Comparison of ENCODE assay signal across 9 cellular contexts in genomic region chrX:129653985-129654651, GRCh38. TPM values are rescaled to one million over a fixed set of nuclear protein-coding genes. Genes with fewer than 3 reads are reported as not detected.
A peak's percentile ranks its signal among the peaks of the same experiment; 100 is the strongest.
DNase-seq lines count a peak whose midpoint lies in the region; ATAC-seq and TF ChIP-seq lines count a peak whose summit lies in the region.
"Had no signal": no experiment of that assay in that cellular context is flagged by ENCODE, and none has a peak within 500 bp of the region (broad histone marks: within the 10 kb centered on the region; RNA-seq: fewer than 3 reads in every experiment).

No MANE protein-coding gene starts in this region.

- H3K4me1 Mint-ChIP-seq in T-cell: peaks cover 8 to 11% (median 9%) of the 10 kb centered on the region in 3 donors

- H3K27me3 ChIP-seq in esophagus (ENCODE audit: control insufficient read depth in 1 of 2, insufficient read depth in 2 of 2, low read length in 2 of 2): no peaks in the 10 kb centered on the region
- H3K27me3 ChIP-seq in neural cell (ENCODE audit: insufficient read depth, low read depth, low read length): no peaks in the 10 kb centered on the region
- H3K27me3 ChIP-seq: adrenal gland had no signal

- TF ChIP-seq CTCF in neural cell (IDR thresholded peaks at IDR 0.05; ENCODE audit: poor library complexity, severe bottlenecking): no peak

- no peaks in the 10 kb centered on the region for H3K9me3 Mint-ChIP-seq in T-cell

- ATAC-seq in HG02623 (IDR thresholded peaks at IDR 0.05; ENCODE audit: unreplicated experiment) (peak; percentile 44), T-cell (replicated peaks in 1 of 4) (peak; percentile 68 to 72 (median 69)), HG03097 (IDR thresholded peaks at IDR 0.05; ENCODE audit: low FRiP score, unreplicated experiment) (no peak)

- peaks cover 15 to 39% of the 10 kb centered on the region in 2 donors for H3K27me3 Mint-ChIP-seq in T-cell

- H3K36me3 Mint-ChIP-seq in T-cell: no peaks in the 10 kb centered on the region

- peak overlapping the region; percentile 57 to 77 (median 63) for H3K4me3 Mint-ChIP-seq in T-cell

- POLR2A ChIA-PET in T-cell (lab: Charles Lee): no interaction called here

- no peaks in the 10 kb centered on the region for H3K9me2 ChIP-seq in neural cell (ENCODE audit: insufficient read depth, low read length)

- no peaks in the 10 kb centered on the region for H3K36me3 ChIP-seq in esophagus (ENCODE audit: control insufficient read depth in 2 of 2, insufficient read depth in 2 of 2, low read length in 1 of 2)
- H3K36me3 ChIP-seq in neural cell (ENCODE audit: insufficient read depth, low read length): no peaks in the 10 kb centered on the region
- H3K36me3 ChIP-seq: adrenal gland had no signal

- peaks cover 3 to 7% of the 10 kb centered on the region in 2 donors for H3K4me1 ChIP-seq in esophagus (ENCODE audit: control insufficient read depth in 2 of 2, insufficient read depth in 2 of 2, low read length in 1 of 2)

- H3K27ac Mint-ChIP-seq in T-cell: no peak overlapping the region

- TF ChIP-seq RAD21 in neural cell (conservative IDR thresholded peaks at IDR 0.05): no peak

- H3K4me3 ChIP-seq in esophagus (ENCODE audit: low read depth in 1 of 2, low read length in 2 of 2) (peak overlapping the region; percentile 20 to 37), neural cell (ENCODE audit: low read length) (peak overlapping the region; percentile 70)

- peak; percentile 11 for DNase-seq in NCI-H1436 (lab: John Stamatoyannopoulos, UW)
- no peak for DNase-seq in NCI-H1436 treated with DMSO at 0.1 percent for 48 hours (lab: John Stamatoyannopoulos, UW)
- DNase-seq in T-cell: peak in 4 of 34 experiments; percentile 8 to 18 (median 9)
- DNase-seq in CD1c-positive myeloid dendritic cell (ENCODE audit: extremely low spot score): no peak

- no peaks in the 10 kb centered on the region for H4K20me1 ChIP-seq in neural cell (ENCODE audit: insufficient read depth)

- no peaks in the 10 kb centered on the region for H3K9me3 ChIP-seq in esophagus (ENCODE audit: control insufficient read depth in 2 of 2, insufficient read depth in 1 of 2, low read depth in 1 of 2, low read length in 1 of 2)
- H3K9me3 ChIP-seq in neural cell (ENCODE audit: low read length): no peaks in the 10 kb centered on the region
- H3K9me3 ChIP-seq: adrenal gland had no signal

- H2AFZ ChIP-seq in neural cell (ENCODE audit: low read depth, low read length): no peak overlapping the region

- H3K27ac ChIP-seq in esophagus (ENCODE audit: low read depth in 2 of 2, low read length in 1 of 2) (no peak overlapping the region), neural cell (ENCODE audit: low read length) (no peak overlapping the region)

- CTCF ChIA-PET in T-cell (lab: Charles Lee): interaction anchor here in 1 of 2 donors (1.4 to 1.7 kb wide), 2 partner anchors 169 to 374 kb away, joined by 4 to 5 read pairs; no protein-coding TSS in a partner anchor

- peak overlapping the region; percentile 68 for H3K9ac ChIP-seq in neural cell (ENCODE audit: low read length)

- H3K79me2 ChIP-seq in neural cell (replicated peaks; ENCODE audit: insufficient read depth, low read length): no peaks in the 10 kb centered on the region

- no peak for TF ChIP-seq EP300 in neural cell (conservative IDR thresholded peaks at IDR 0.05; ENCODE audit: poor library complexity, severe bottlenecking)

- 2 to 35% methylated on average over 41 to 57 of the region's 57 CpGs for WGBS in esophagus, 2 donors

- H3F3A ChIP-seq in neural cell (ENCODE audit: insufficient read depth, low read length, poor library complexity, severe bottlenecking): no peaks in the 10 kb centered on the region

- H3K4me2 ChIP-seq in neural cell (ENCODE audit: low read length): no peak overlapping the region

TF ChIP-seq in neural cell, 6 proteins besides CTCF, POLR2A, EP300 and RAD21:
- no peak for TF ChIP-seq EZH2 (IDR thresholded peaks at IDR 0.05; ENCODE audit: borderline replicate concordance, insufficient read depth, low read length, poor library complexity, severe bottlenecking)
- no peak for TF ChIP-seq POLR2AphosphoS5 (IDR thresholded peaks at IDR 0.05)
- no peak for TF ChIP-seq MXI1 (conservative IDR thresholded peaks at IDR 0.05; ENCODE audit: poor library complexity, severe bottlenecking)
- TF ChIP-seq TAF1 (IDR thresholded peaks at IDR 0.05; ENCODE audit: low read depth): no peak
- no peak for TF ChIP-seq REST (IDR thresholded peaks at IDR 0.05; ENCODE audit: borderline replicate concordance)
- TF ChIP-seq SMC3 (conservative IDR thresholded peaks at IDR 0.05; ENCODE audit: poor library complexity): no peak

RNA-seq across cellular contexts. Expression of gene APLN, which starts 0.6 kb away (rescaled TPM):
- under 1 TPM in 1 of 5 donors, not detected in 4; 0.06 TPM for total RNA-seq in T-cell
- polyA plus RNA-seq in esophagus (under 1 TPM; 0.22 to 0.31 TPM), neural cell (0.26 and 0.38 TPM in 2 replicates)
- polyA minus RNA-seq in neural cell: 0.46 and 0.49 TPM in 2 replicates
